Comparison of ENCODE assay signal across 37 cellular contexts in genomic region chrX:130020661-130021324, GRCh38.
"Had no signal": no experiment of that assay in that cellular context is flagged by ENCODE, and none has a peak within 500 bp of the region (broad histone marks: within the 10 kb centered on the region; RNA-seq: fewer than 3 reads in every experiment).

No MANE protein-coding gene starts in this region.

- H3K9me3 Mint-ChIP-seq: activated B cell treated with CpG ODN at 0.5 μM for 24 hours; activated CD4-positive, alpha-beta memory T cell treated with anti-CD3 and anti-CD28 coated beads for 36 hours; activated CD4-positive, alpha-beta T cell treated with anti-CD3 and anti-CD28 coated beads, Interleukin-2, amount 10 ng/mL, durations not matched to agents 24 days and 14 days; activated CD8-positive, alpha-beta T cell treated with anti-CD3 and anti-CD28 coated beads for 36 hours; activated naive CD4-positive, alpha-beta T cell treated with anti-CD3 and anti-CD28 coated beads for 36 hours; activated naive CD4-positive, alpha-beta T cell treated with anti-CD3 and anti-CD28 coated beads, Interleukin-2, amount 50 U/mL, for 72 hours; activated naive CD8-positive, alpha-beta T cell treated with anti-CD3 and anti-CD28 coated beads for 36 hours; activated T-cell treated with anti-CD3 and anti-CD28 coated beads, Interleukin-2, amount 50 U/mL, for 4 hours; activated T-cell treated with anti-CD3 and anti-CD28 coated beads, Interleukin-2, amount 50 U/mL, for 72 hours; activated T-helper 1 cell treated with anti-CD3 and anti-CD28 coated beads, Interleukin-12 subunit alpha, Interleukin-12 subunit beta, Interleukin-2, Interleukin-4 antibody, amounts not matched to agents 30 ng/mL and 10 ng/mL and 1 ng/mL, durations not matched to agents 14 hours and 24 hours and 36 hours; activated T-helper 17 cell treated with anti-CD3 and anti-CD28 coated beads, Interleukin-2, amount 50 U/mL, for 72 hours; central memory CD8-positive, alpha-beta T cell; T-helper 1 cell treated with Interleukin-12 subunit alpha and Interleukin-12 subunit beta and Interleukin-4 antibody, amounts not matched to agents 30 μg/mL and 1 μg/mL, for 36 hours; T-helper 2 cell treated with Interferon-gamma antibody and Interleukin-4, amounts not matched to agents 5 μg/mL and 100 μg/mL, for 36 hours had no signal

- H3K9me3 ChIP-seq: adrenal gland, ascending aorta had no signal

- H3K4me3 ChIP-seq: adrenal gland, ascending aorta, cardiac muscle cell had no signal

- H3K36me3 ChIP-seq: cardiac muscle cell had no signal

- ATAC-seq: activated CD8-positive, alpha-beta T cell treated with anti-CD3 and anti-CD28 coated beads for 36 hours; activated naive CD4-positive, alpha-beta T cell treated with anti-CD3 and anti-CD28 coated beads, Interleukin-2, amount 50 U/mL, for 72 hours; activated T-cell treated with anti-CD3 and anti-CD28 coated beads, Interleukin-2, amount 50 U/mL, for 4 hours; activated T-cell treated with anti-CD3 and anti-CD28 coated beads, Interleukin-2, amount 50 U/mL, for 72 hours; activated T-helper 17 cell treated with anti-CD3 and anti-CD28 coated beads, Interleukin-2, amount 50 U/mL, for 72 hours had no signal

- DNase-seq: activated B cell treated with CpG ODN at 0.5 μM for 24 hours; activated CD4-positive, alpha-beta memory T cell treated with anti-CD3 and anti-CD28 coated beads for 36 hours; activated CD4-positive, alpha-beta T cell treated with anti-CD3 and anti-CD28 coated beads for 4 hours; activated CD4-positive, alpha-beta T cell treated with anti-CD3 and anti-CD28 coated beads, Interleukin-2, amount 10 ng/mL, durations not matched to agents 24 days and 14 days; activated CD4-positive, alpha-beta T cell treated with anti-CD3 and anti-CD28 coated beads, Interleukin-2, amount 50 U/mL, for 1 hour; activated CD4-positive, alpha-beta T cell treated with anti-CD3 and anti-CD28 coated beads, Interleukin-2, amount 50 U/mL, for 4 hours; activated CD4-positive, CD25-positive, alpha-beta regulatory T cell treated with anti-CD3 and anti-CD28 coated beads, Interleukin-2, amount 50 U/mL, for 72 hours; activated CD8-positive, alpha-beta memory T cell treated with anti-CD3 and anti-CD28 coated beads, Interleukin-2, amount 50 U/mL, for 4 hours; activated CD8-positive, alpha-beta T cell treated with anti-CD3 and anti-CD28 coated beads for 36 hours; activated effector memory CD4-positive, alpha-beta T cell treated with anti-CD3 and anti-CD28 coated beads, Interleukin-2, amount 50 U/mL, for 16 hours; activated gamma-delta T cell treated with Interleukin-2 at 50 U/mL for 16 hours; activated naive CD4-positive, alpha-beta T cell; activated naive CD4-positive, alpha-beta T cell treated with anti-CD3 and anti-CD28 coated beads for 36 hours; activated naive CD4-positive, alpha-beta T cell treated with anti-CD3 and anti-CD28 coated beads, Interleukin-2, amount 50 U/mL, for 16 hours; activated naive CD8-positive, alpha-beta T cell treated with anti-CD3 and anti-CD28 coated beads for 36 hours; activated T-cell treated with anti-CD3 and anti-CD28 coated beads for 4 hours; activated T-cell treated with anti-CD3 and anti-CD28 coated beads, Interleukin-2, amount 50 U/mL, for 1 hour; activated T-cell treated with anti-CD3 and anti-CD28 coated beads, Interleukin-2, amount 50 U/mL, for 4 hours; activated T-cell treated with anti-CD3 and anti-CD28 coated beads, Interleukin-2, amount 50 U/mL, for 72 hours; adrenal gland; amygdala; anterior cingulate cortex; caudate nucleus; cerebellar nuclear complex; T-helper 1 cell; T-helper 2 cell; T-helper 9 cell had no signal

- H3K4me3 Mint-ChIP-seq: activated B cell treated with CpG ODN at 0.5 μM for 24 hours; activated CD4-positive, alpha-beta memory T cell treated with anti-CD3 and anti-CD28 coated beads for 36 hours; activated CD4-positive, alpha-beta T cell treated with anti-CD3 and anti-CD28 coated beads, Interleukin-2, amount 10 ng/mL, durations not matched to agents 24 days and 14 days; activated CD8-positive, alpha-beta T cell treated with anti-CD3 and anti-CD28 coated beads for 36 hours; activated naive CD4-positive, alpha-beta T cell treated with anti-CD3 and anti-CD28 coated beads for 36 hours; activated naive CD8-positive, alpha-beta T cell treated with anti-CD3 and anti-CD28 coated beads for 36 hours; activated T-cell treated with anti-CD3 and anti-CD28 coated beads, Interleukin-2, amount 50 U/mL, for 4 hours; activated T-cell treated with anti-CD3 and anti-CD28 coated beads, Interleukin-2, amount 50 U/mL, for 72 hours; activated T-helper 1 cell treated with anti-CD3 and anti-CD28 coated beads, Interleukin-12 subunit alpha, Interleukin-12 subunit beta, Interleukin-2, Interleukin-4 antibody, amounts not matched to agents 30 ng/mL and 10 ng/mL and 1 ng/mL, durations not matched to agents 14 hours and 24 hours and 36 hours; activated T-helper 17 cell treated with anti-CD3 and anti-CD28 coated beads, Interleukin-2, amount 50 U/mL, for 72 hours; brain; central memory CD8-positive, alpha-beta T cell; T-helper 1 cell treated with Interleukin-12 subunit alpha and Interleukin-12 subunit beta and Interleukin-4 antibody, amounts not matched to agents 30 μg/mL and 1 μg/mL, for 36 hours; T-helper 2 cell treated with Interferon-gamma antibody and Interleukin-4, amounts not matched to agents 5 μg/mL and 100 μg/mL, for 36 hours had no signal

- H3K27ac Mint-ChIP-seq: activated B cell treated with CpG ODN at 0.5 μM for 24 hours; activated CD4-positive, alpha-beta memory T cell treated with anti-CD3 and anti-CD28 coated beads for 36 hours; activated CD4-positive, alpha-beta T cell treated with anti-CD3 and anti-CD28 coated beads, Interleukin-2, amount 10 ng/mL, durations not matched to agents 24 days and 14 days; activated CD8-positive, alpha-beta T cell treated with anti-CD3 and anti-CD28 coated beads for 36 hours; activated naive CD4-positive, alpha-beta T cell treated with anti-CD3 and anti-CD28 coated beads for 36 hours; activated naive CD4-positive, alpha-beta T cell treated with anti-CD3 and anti-CD28 coated beads, Interleukin-2, amount 50 U/mL, for 72 hours; activated naive CD8-positive, alpha-beta T cell treated with anti-CD3 and anti-CD28 coated beads for 36 hours; activated T-cell treated with anti-CD3 and anti-CD28 coated beads, Interleukin-2, amount 50 U/mL, for 72 hours; activated T-helper 1 cell treated with anti-CD3 and anti-CD28 coated beads, Interleukin-12 subunit alpha, Interleukin-12 subunit beta, Interleukin-2, Interleukin-4 antibody, amounts not matched to agents 30 ng/mL and 10 ng/mL and 1 ng/mL, durations not matched to agents 14 hours and 24 hours and 36 hours; activated T-helper 17 cell treated with anti-CD3 and anti-CD28 coated beads, Interleukin-2, amount 50 U/mL, for 72 hours; brain; T-helper 1 cell treated with Interleukin-12 subunit alpha and Interleukin-12 subunit beta and Interleukin-4 antibody, amounts not matched to agents 30 μg/mL and 1 μg/mL, for 36 hours; T-helper 2 cell treated with Interferon-gamma antibody and Interleukin-4, amounts not matched to agents 5 μg/mL and 100 μg/mL, for 36 hours had no signal

- H3K4me1 ChIP-seq: ascending aorta had no signal

- H3K36me3 Mint-ChIP-seq: activated CD4-positive, alpha-beta memory T cell treated with anti-CD3 and anti-CD28 coated beads for 36 hours had no signal

- H3K27me3 Mint-ChIP-seq: activated B cell treated with CpG ODN at 0.5 μM for 24 hours; activated CD4-positive, alpha-beta memory T cell treated with anti-CD3 and anti-CD28 coated beads for 36 hours; activated CD4-positive, alpha-beta T cell treated with anti-CD3 and anti-CD28 coated beads, Interleukin-2, amount 10 ng/mL, durations not matched to agents 24 days and 14 days; activated CD8-positive, alpha-beta T cell treated with anti-CD3 and anti-CD28 coated beads for 36 hours; activated naive CD8-positive, alpha-beta T cell treated with anti-CD3 and anti-CD28 coated beads for 36 hours; activated T-helper 17 cell treated with anti-CD3 and anti-CD28 coated beads, Interleukin-2, amount 50 U/mL, for 72 hours; brain; central memory CD8-positive, alpha-beta T cell had no signal

- H3K27me3 ChIP-seq: adrenal gland, ascending aorta, cardiac muscle cell had no signal

- H3K27ac ChIP-seq: adrenal gland, ascending aorta, cardiac muscle cell, VCaP had no signal
